In the genomic region with DNA sequence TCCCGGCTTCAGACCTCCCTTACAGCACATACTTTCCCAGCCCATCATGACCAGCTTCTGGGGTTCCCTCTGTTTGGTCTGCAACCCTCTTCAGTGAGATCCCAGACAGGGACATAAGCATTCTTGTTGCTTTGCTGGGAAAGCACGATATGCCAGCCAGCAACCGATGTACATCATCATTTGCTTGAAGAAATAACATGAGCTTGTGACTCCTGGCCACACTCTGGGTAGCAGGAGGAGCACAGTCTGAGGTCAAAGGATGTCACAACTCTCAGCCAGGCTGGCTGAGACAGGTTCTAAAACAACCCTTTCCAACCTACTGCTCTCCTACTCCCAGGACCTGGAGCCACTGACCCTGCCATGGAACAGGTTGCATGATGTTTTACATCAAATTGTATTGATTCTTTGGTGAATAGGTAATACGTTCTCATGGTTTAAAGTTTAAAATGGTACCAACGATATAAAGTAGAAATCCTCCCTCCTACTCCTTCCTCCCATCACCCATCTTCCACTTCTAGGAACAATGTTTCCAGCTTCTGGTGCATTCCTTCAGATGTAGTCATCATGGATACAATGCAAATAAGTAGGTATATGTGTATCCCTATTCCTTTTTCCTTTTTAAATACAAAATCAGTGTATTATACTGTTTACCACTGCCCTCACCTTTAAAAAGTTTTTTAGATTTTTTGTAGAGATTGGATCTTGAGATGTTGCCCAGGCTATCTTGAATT, we compare ENCODE assay signal across 1 cellular context.
TF ChIP-seq lines count a peak whose summit lies in the region.

No MANE protein-coding gene starts in this region.

TF ChIP-seq in HCT116, 20 proteins besides CTCF, POLR2A, EP300 and RAD21 (continued from another document):
- TF ChIP-seq, protein P1, sequence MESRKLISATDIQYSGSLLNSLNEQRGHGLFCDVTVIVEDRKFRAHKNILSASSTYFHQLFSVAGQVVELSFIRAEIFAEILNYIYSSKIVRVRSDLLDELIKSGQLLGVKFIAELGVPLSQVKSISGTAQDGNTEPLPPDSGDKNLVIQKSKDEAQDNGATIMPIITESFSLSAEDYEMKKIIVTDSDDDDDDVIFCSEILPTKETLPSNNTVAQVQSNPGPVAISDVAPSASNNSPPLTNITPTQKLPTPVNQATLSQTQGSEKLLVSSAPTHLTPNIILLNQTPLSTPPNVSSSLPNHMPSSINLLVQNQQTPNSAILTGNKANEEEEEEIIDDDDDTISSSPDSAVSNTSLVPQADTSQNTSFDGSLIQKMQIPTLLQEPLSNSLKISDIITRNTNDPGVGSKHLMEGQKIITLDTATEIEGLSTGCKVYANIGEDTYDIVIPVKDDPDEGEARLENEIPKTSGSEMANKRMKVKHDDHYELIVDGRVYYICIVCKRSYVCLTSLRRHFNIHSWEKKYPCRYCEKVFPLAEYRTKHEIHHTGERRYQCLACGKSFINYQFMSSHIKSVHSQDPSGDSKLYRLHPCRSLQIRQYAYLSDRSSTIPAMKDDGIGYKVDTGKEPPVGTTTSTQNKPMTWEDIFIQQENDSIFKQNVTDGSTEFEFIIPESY (IDR thresholded peaks at IDR 0.05; ENCODE audit: extremely low read depth, insufficient replicate concordance, low read length), result no peak
- TF ChIP-seq SIN3A (IDR thresholded peaks at IDR 0.05; ENCODE audit: low read depth), result no peak
- TF ChIP-seq, protein P2, sequence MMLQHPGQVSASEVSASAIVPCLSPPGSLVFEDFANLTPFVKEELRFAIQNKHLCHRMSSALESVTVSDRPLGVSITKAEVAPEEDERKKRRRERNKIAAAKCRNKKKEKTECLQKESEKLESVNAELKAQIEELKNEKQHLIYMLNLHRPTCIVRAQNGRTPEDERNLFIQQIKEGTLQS (IDR thresholded peaks at IDR 0.05), result no peak
- no peak for TF ChIP-seq YY1 (IDR thresholded peaks at IDR 0.05; ENCODE audit: extremely low read depth, insufficient replicate concordance, low read depth, low read length)
- TF ChIP-seq EZH2phosphoT487 (IDR thresholded peaks at IDR 0.05; ENCODE audit: borderline replicate concordance), result no peak
- no peak for TF ChIP-seq ZNF274 (IDR thresholded peaks at IDR 0.05; ENCODE audit: low read depth, low read length)
- TF ChIP-seq POLR2AphosphoS5 (IDR thresholded peaks at IDR 0.05; ENCODE audit: low read depth, low read length), result no peak
- TF ChIP-seq FOSL1 (IDR thresholded peaks at IDR 0.05; ENCODE audit: low read depth), result no peak
- no peak for TF ChIP-seq EGR1 (IDR thresholded peaks at IDR 0.05; ENCODE audit: low read depth)
- no peak for TF ChIP-seq CEBPB (IDR thresholded peaks at IDR 0.05; ENCODE audit: low read depth)
- TF ChIP-seq EZH2 (IDR thresholded peaks at IDR 0.05), result no peak
- no peak for TF ChIP-seq CBX3 (IDR thresholded peaks at IDR 0.05; ENCODE audit: low read depth)
